11 cellular contexts compared by ENCODE assay signal in the genomic region with DNA sequence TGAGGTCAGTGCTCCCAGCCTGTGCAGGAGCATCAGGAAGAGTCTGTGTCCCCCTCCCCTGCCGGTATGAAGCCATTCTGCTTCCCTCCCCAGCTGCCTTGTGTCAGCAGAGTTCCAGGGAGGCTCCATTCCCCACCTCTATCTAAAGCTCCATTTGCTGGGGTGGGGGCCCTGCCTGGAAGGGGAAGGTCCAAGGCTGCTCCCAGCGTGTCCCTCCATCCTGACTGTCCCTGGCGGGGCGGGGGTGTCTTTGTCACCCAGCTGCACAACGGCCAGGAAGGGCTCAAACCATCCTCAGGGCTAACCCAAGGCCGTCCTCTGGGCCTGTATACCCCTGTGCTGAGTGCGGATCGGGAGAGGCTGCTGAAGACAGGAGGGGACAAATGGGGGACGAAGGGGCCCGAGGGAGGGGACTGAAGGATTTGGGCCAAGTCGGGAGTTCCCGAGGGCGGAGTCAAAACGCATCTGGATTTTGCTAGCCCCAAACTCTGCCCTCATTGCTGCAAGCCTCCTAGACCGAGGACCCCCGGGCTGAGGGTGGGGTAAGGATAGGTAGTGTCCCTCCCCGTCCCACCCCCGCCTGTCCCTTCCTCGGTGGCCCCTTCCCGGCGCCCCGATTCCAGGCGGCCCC. TPM values are rescaled to one million over a fixed set of nuclear protein-coding genes. Genes with fewer than 3 reads are reported as not detected.
A peak's percentile ranks its signal among the peaks of the same experiment; 100 is the strongest.
DNase-seq lines count a peak whose midpoint lies in the region; ATAC-seq, FAIRE-seq and TF ChIP-seq lines count a peak whose summit lies in the region.
"Had no signal": no experiment of that assay in that cellular context is flagged by ENCODE, and none has a peak within 500 bp of the region (broad histone marks: within the 10 kb centered on the region; RNA-seq: fewer than 3 reads in every experiment).

No MANE protein-coding gene starts in this region.

- no peaks in the 10 kb centered on the region; the same call in 1 of the 2 replicates for H4K20me1 ChIP-seq in GM23338 (replicated peaks; ENCODE audit: insufficient read depth)

- H3K9me3 ChIP-seq in kidney (ENCODE audit: control insufficient read depth in 1 of 2, low read length in 2 of 2) (no peaks in the 10 kb centered on the region), MG63 (no peaks in the 10 kb centered on the region)

- peaks cover 7% of the 10 kb centered on the region for H3F3A ChIP-seq in GM23338 (replicated peaks; ENCODE audit: low read depth)

- H3K9me3 Mint-ChIP-seq in GM23338 = no peaks in the 10 kb centered on the region
- no peaks in the 10 kb centered on the region for H3K9me3 Mint-ChIP-seq in dendritic cell treated with granulocyte-macrophage colony-stimulating factor and Interleukin-4, amounts not matched to agents 40 ng/mL and 50 ng/mL, for 4 days
- H3K9me3 Mint-ChIP-seq: naive B cell; T-helper 1 cell treated with Interleukin-12 subunit alpha and Interleukin-12 subunit beta and Interleukin-4 antibody, amounts not matched to agents 30 μg/mL and 1 μg/mL, for 36 hours had no signal

- peak overlapping the region; percentile 97 for H2AFZ ChIP-seq in GM23338

- no peak for FAIRE-seq in kidney (lab: Jason Lieb, UNC)

- peak; percentile 43 for DNase-seq in GM23338 (ENCODE audit: low spot score)
- peak; percentile 83 for DNase-seq in kidney
- no peak for DNase-seq in stimulated activated naive CD4-positive, alpha-beta T cell (lab: John Stamatoyannopoulos, UW)
- DNase-seq in MG63 = no peak
- DNase-seq in AML-193 (lab: John Stamatoyannopoulos, UW) = no peak
- no peak for DNase-seq in NCI-H2196 treated with DMSO at 0.1 percent for 48 hours (lab: John Stamatoyannopoulos, UW; ENCODE audit: unreplicated experiment)
- DNase-seq: activated CD8-positive, alpha-beta memory T cell treated with anti-CD3 and anti-CD28 coated beads, Interleukin-2, amount 50 U/mL, for 48 hours; naive B cell had no signal

- H3K36me3 ChIP-seq in GM23338 (ENCODE audit: insufficient read depth) (no peaks in the 10 kb centered on the region), kidney (ENCODE audit: control insufficient read depth in 1 of 2, insufficient read depth in 2 of 2, low read length in 2 of 2) (no peaks in the 10 kb centered on the region), MG63 (no peaks in the 10 kb centered on the region)

- H3K9me2 ChIP-seq in GM23338 (ENCODE audit: insufficient read depth) = no peaks in the 10 kb centered on the region

- intact Hi-C loops in dendritic cell treated with granulocyte-macrophage colony-stimulating factor and Interleukin-4, amounts not matched to agents 40 ng/mL and 50 ng/mL, for 4 days (cut with micrococcal nuclease) = no loop called here
- intact Hi-C loops in kidney (cut with DNase I) = no loop called here

- no peaks in the 10 kb centered on the region for H3K79me2 ChIP-seq in GM23338 (replicated peaks; ENCODE audit: insufficient read depth)

- peaks cover 14% of the 10 kb centered on the region for H3K4me1 Mint-ChIP-seq in GM23338
- H3K4me1 Mint-ChIP-seq in dendritic cell treated with granulocyte-macrophage colony-stimulating factor and Interleukin-4, amounts not matched to agents 40 ng/mL and 50 ng/mL, for 4 days (ENCODE audit: low read depth) = peaks cover 53% of the 10 kb centered on the region

- peak overlapping the region; percentile 98 for H3K4me2 ChIP-seq in GM23338

- peaks cover 15% of the 10 kb centered on the region for H3K4me1 ChIP-seq in GM23338 (ENCODE audit: insufficient read depth)
- H3K4me1 ChIP-seq in kidney (ENCODE audit: control insufficient read depth in 1 of 2, insufficient read depth in 1 of 2, low read depth in 1 of 2, low read length in 2 of 2) = peaks cover 9 to 19% of the 10 kb centered on the region in 2 donors

- peaks cover 29% of the 10 kb centered on the region for H3K27me3 Mint-ChIP-seq in GM23338 (ENCODE audit: insufficient read depth, low read depth, poor library complexity)
- H3K27me3 Mint-ChIP-seq in dendritic cell treated with granulocyte-macrophage colony-stimulating factor and Interleukin-4, amounts not matched to agents 40 ng/mL and 50 ng/mL, for 4 days = peaks cover 35% of the 10 kb centered on the region

- TF ChIP-seq CTCF in GM23338 (conservative IDR thresholded peaks at IDR 0.05; ENCODE audit: low read depth in 2 of 2) (no peak), kidney (IDR thresholded peaks at IDR 0.05; ENCODE audit: borderline replicate concordance, extremely low read depth, insufficient read depth) (no peak)

- H3K27ac Mint-ChIP-seq in GM23338 = no peak overlapping the region
- peak overlapping the region; percentile 90 for H3K27ac Mint-ChIP-seq in dendritic cell treated with granulocyte-macrophage colony-stimulating factor and Interleukin-4, amounts not matched to agents 40 ng/mL and 50 ng/mL, for 4 days
- H3K27ac Mint-ChIP-seq: naive B cell; T-helper 1 cell treated with Interleukin-12 subunit alpha and Interleukin-12 subunit beta and Interleukin-4 antibody, amounts not matched to agents 30 μg/mL and 1 μg/mL, for 36 hours had no signal

- no peaks in the 10 kb centered on the region for H3K36me3 Mint-ChIP-seq in GM23338 (ENCODE audit: low read depth)
- no peaks in the 10 kb centered on the region for H3K36me3 Mint-ChIP-seq in dendritic cell treated with granulocyte-macrophage colony-stimulating factor and Interleukin-4, amounts not matched to agents 40 ng/mL and 50 ng/mL, for 4 days (ENCODE audit: low read depth)

- H3K27ac ChIP-seq in GM23338 (ENCODE audit: low read depth) (no peak overlapping the region), kidney (ENCODE audit: low read depth in 2 of 2, low read length in 2 of 2) (peak overlapping the region; percentile 66 to 91), skin epidermis (peak overlapping the region; percentile 37 to 96 (median 88))

- peaks cover 65% of the 10 kb centered on the region for H3K27me3 ChIP-seq in GM23338 (ENCODE audit: insufficient read depth)
- H3K27me3 ChIP-seq in MG63 = no peaks in the 10 kb centered on the region

- H3K4me3 ChIP-seq in GM23338 (peak overlapping the region; percentile 77), kidney (ENCODE audit: low read length in 2 of 2) (peak overlapping the region in 1 of 2 donors; percentile 76), skin epidermis (peak overlapping the region; percentile 27 to 52 (median 42)), MG63 (no peak overlapping the region)

- peak overlapping the region in 1 of 2 donors; percentile 29 for H3K9ac ChIP-seq in kidney (ENCODE audit: low read length in 2 of 2)

- ATAC-seq in GM23338 = peak; percentile 37

- H3K4me3 Mint-ChIP-seq in GM23338 = peak overlapping the region; percentile 67
- H3K4me3 Mint-ChIP-seq in dendritic cell treated with granulocyte-macrophage colony-stimulating factor and Interleukin-4, amounts not matched to agents 40 ng/mL and 50 ng/mL, for 4 days = no peak overlapping the region
- H3K4me3 Mint-ChIP-seq: T-helper 1 cell treated with Interleukin-12 subunit alpha and Interleukin-12 subunit beta and Interleukin-4 antibody, amounts not matched to agents 30 μg/mL and 1 μg/mL, for 36 hours had no signal

TF ChIP-seq in GM23338, 12 proteins besides CTCF, POLR2A, EP300 and RAD21 (continues in another document):
- TF ChIP-seq EZH2phosphoT487 (IDR thresholded peaks at IDR 0.05; ENCODE audit: unreplicated experiment) (no peak), STAT1 (IDR thresholded peaks at IDR 0.05; ENCODE audit: unreplicated experiment) (no peak), ZNF114 (CRISPR knock-in tag; IDR thresholded peaks at IDR 0.05) (no peak), EZH2 (IDR thresholded peaks at IDR 0.05; ENCODE audit: low read depth, unreplicated experiment) (no peak), NANOG (IDR thresholded peaks at IDR 0.05; ENCODE audit: borderline replicate concordance) (no peak)

RNA-seq across cellular contexts. Expression of a gene that starts 0.7 kb away (rescaled TPM):
- 0.28 and 0.62 TPM in 2 replicates for total RNA-seq in GM23338 (2014; rRNA removed; shearing (Covaris generic))
- 0.23 TPM in 1 of 2 replicates, not detected in the other for polyA plus RNA-seq in GM23338 (2016; fragmentation: Nextera tagmentation; extraction: Ambion mirVana)
- 88.4 TPM for total RNA-seq in kidney
- polyA plus RNA-seq in kidney (ENCODE audit: insufficient read depth, low read depth, low replicate concordance) = 29.1 TPM
- 0.52 and 1.4 TPM in 2 replicates for total RNA-seq in MG63 (2014; rRNA removed; shearing (Covaris generic); ENCODE audit: low replicate concordance)

RNA-seq across cellular contexts. Expression of a gene that starts 18.7 kb away (rescaled TPM):
- total RNA-seq in GM23338 (2014; rRNA removed; shearing (Covaris generic)) = 0.27 and 1.7 TPM in 2 replicates
- 0.27 and 0.42 TPM in 2 replicates for polyA plus RNA-seq in GM23338 (2016; fragmentation: Nextera tagmentation; extraction: Ambion mirVana)
- not detected for total RNA-seq in kidney
- polyA plus RNA-seq in kidney (ENCODE audit: insufficient read depth, low read depth, low replicate concordance) = not detected
- not detected in 2 replicates for total RNA-seq in MG63 (2014; rRNA removed; shearing (Covaris generic); ENCODE audit: low replicate concordance)

RNA-seq across cellular contexts. Expression of a gene that starts 44.9 kb away (rescaled TPM):
- total RNA-seq in GM23338 (2014; rRNA removed; shearing (Covaris generic)) = 7.5 and 7.8 TPM in 2 replicates
- 2.4 and 2.6 TPM in 2 replicates for polyA plus RNA-seq in GM23338 (2016; fragmentation: Nextera tagmentation; extraction: Ambion mirVana)
- 95.5 TPM for total RNA-seq in kidney
- polyA plus RNA-seq in kidney (ENCODE audit: insufficient read depth, low read depth, low replicate concordance) = 30.6 TPM
- total RNA-seq in MG63 (2014; rRNA removed; shearing (Covaris generic); ENCODE audit: low replicate concordance) = 0.57 and 1.9 TPM in 2 replicates

RNA-seq across cellular contexts. Expression of a gene that starts 58.0 kb away (rescaled TPM):
- 4.1 and 5.2 TPM in 2 replicates for total RNA-seq in GM23338 (2014; rRNA removed; shearing (Covaris generic))
- polyA plus RNA-seq in GM23338 (2016; fragmentation: Nextera tagmentation; extraction: Ambion mirVana) (1.1 and 1.4 TPM in 2 replicates), kidney (ENCODE audit: insufficient read depth, low read depth, low replicate concordance) (3.1 TPM)
- 6.1 TPM for total RNA-seq in kidney
- 0.10 and 0.67 TPM in 2 replicates for total RNA-seq in MG63 (2014; rRNA removed; shearing (Covaris generic); ENCODE audit: low replicate concordance)

Comparison
In these comparisons a context has a peak if more than half of its experiments do, and no peak if none do; other contexts are left out.
1. DNase-seq: peak in GM23338 (single experiment) and kidney (single experiment); none in stimulated activated naive CD4-positive, alpha-beta T cell (0 of 6), MG63 (single experiment), AML-193 (0 of 2) and NCI-H2196 treated with DMSO at 0.1 percent for 48 hours (single experiment).
2. RNA of a gene that starts 0.7 kb away (total RNA-seq): 88.4 TPM in kidney (single experiment); 0.52 to 1.4 TPM in MG63 and 0.28 to 0.62 TPM in GM23338; every median in the first group is over 10 times any median in the second.
3. RNA of a gene that starts 44.9 kb away (total RNA-seq): 95.5 TPM in kidney (single experiment); 7.5 to 7.8 TPM in GM23338 and 0.57 to 1.9 TPM in MG63; every median in the first group is over 10 times any median in the second.